Comparison of ENCODE assay signal across 20 cellular contexts in the genomic region with DNA sequence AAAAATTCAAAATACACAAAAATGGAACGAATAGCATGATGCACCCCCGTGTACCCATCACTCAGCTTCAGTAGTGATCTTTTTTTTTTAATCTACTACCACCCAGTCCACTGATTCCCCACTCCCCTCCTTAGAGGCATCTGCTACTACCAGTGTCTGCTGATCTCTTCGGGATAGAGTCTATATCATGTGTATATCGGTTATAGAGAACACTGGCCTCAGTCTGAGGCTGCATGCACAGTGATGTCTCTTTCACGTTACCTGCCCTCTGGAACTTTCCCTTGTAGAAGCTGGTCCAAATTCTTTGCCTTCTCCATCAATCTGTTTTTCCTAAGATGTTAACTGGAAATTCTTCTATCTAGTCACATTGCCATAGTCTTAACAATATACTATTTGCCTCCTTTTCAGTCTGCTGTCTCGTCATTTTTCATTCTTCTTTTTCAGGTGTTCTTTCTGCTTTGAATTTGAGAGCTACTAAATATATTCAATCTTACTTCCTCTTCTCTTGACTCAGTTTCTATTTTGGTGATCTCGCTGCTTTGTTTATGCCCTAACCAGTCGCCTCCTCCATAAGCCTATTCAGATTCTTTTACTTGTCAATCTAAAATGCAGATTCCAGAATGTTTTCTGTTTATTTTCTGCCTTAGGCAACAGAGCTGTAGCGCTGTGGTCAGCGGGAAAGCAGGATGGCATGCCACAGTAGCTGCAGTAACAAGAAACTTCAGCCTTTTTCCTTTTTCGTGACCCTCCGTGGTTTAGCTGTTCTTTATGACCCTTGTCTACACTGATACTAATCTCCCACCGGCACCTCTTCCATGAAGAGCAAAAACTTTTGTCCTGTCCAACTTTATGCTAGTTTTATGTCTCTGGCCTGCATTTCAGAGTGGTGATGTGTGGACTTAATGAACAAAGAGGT.
DNase-seq lines count a peak whose midpoint lies in the region; ATAC-seq, FAIRE-seq and TF ChIP-seq lines count a peak whose summit lies in the region.
"Had no signal": no experiment of that assay in that cellular context is flagged by ENCODE, and none has a peak within 500 bp of the region (broad histone marks: within the 10 kb centered on the region; RNA-seq: fewer than 3 reads in every experiment).

No MANE protein-coding gene starts in this region.

- TF ChIP-seq POLR2A in GM12892 (IDR thresholded peaks at IDR 0.05; ENCODE audit: low read depth, low read length) (no peak), prostate gland (IDR thresholded peaks at IDR 0.05) (no peak)

- peak overlapping the region; percentile 26 for H3K27ac ChIP-seq in neural progenitor cell
- H3K27ac ChIP-seq in prostate gland: no peak overlapping the region
- H3K27ac ChIP-seq: testis had no signal

- no peak overlapping the region for H3K27ac Mint-ChIP-seq in neural progenitor cell
- no peak overlapping the region for H3K27ac Mint-ChIP-seq in Calu3 (ENCODE audit: unreplicated experiment)
- H3K27ac Mint-ChIP-seq: activated CD4-positive, alpha-beta T cell treated with anti-CD3 and anti-CD28 coated beads for 36 hours; activated naive CD8-positive, alpha-beta T cell treated with anti-CD3 and anti-CD28 coated beads, Interleukin-2, amount 50 U/mL, for 24 hours; progenitor cell of endocrine pancreas had no signal

- no peak for DNase-seq in GM12892 (ENCODE audit: insufficient read length)
- DNase-seq in amniotic epithelial cell (ENCODE audit: low read depth): peak; percentile 24
- DNase-seq in neural progenitor cell (ENCODE audit: low spot score): no peak
- no peak for DNase-seq in Calu3
- DNase-seq in prostate gland (ENCODE audit: low spot score): no peak
- no peak for DNase-seq in NK-92 (lab: John Stamatoyannopoulos, UW; ENCODE audit: unreplicated experiment)
- DNase-seq: activated CD4-positive, alpha-beta T cell treated with anti-CD3 and anti-CD28 coated beads for 36 hours; activated naive CD8-positive, alpha-beta T cell treated with anti-CD3 and anti-CD28 coated beads, Interleukin-2, amount 50 U/mL, for 24 hours; activated T-cell treated with anti-CD3 and anti-CD28 coated beads for 4 hours; NCI-H2029 treated with DMSO at 0.1 percent for 48 hours; NCI-H526 treated with DMSO at 0.1 percent for 48 hours; Right ventricle myocardium superior; stimulated activated CD4-positive, alpha-beta T cell treated with anti-CD3 and anti-CD28 coated beads, Interleukin-15, amount 100 ng/mL, for 24 hours; T-helper 2 cell; testis had no signal

- CTCF ChIA-PET in Calu3 (lab: Charles Lee): no interaction called here

- H3K4me1 Mint-ChIP-seq in neural progenitor cell: no peaks in the 10 kb centered on the region
- no peaks in the 10 kb centered on the region for H3K4me1 Mint-ChIP-seq in Calu3 (ENCODE audit: low read depth, unreplicated experiment)
- H3K4me1 Mint-ChIP-seq: activated naive CD8-positive, alpha-beta T cell treated with anti-CD3 and anti-CD28 coated beads, Interleukin-2, amount 50 U/mL, for 24 hours had no signal

- no peaks in the 10 kb centered on the region for H3K36me3 ChIP-seq in neural progenitor cell
- no peaks in the 10 kb centered on the region for H3K36me3 ChIP-seq in prostate gland

- no peak overlapping the region for H3K4me2 ChIP-seq in neural progenitor cell

- no peak overlapping the region for H3K4me3 ChIP-seq in neural progenitor cell
- no peak overlapping the region for H3K4me3 ChIP-seq in prostate gland
- H3K4me3 ChIP-seq: testis had no signal

- intact Hi-C loops in Calu3 (cut with micrococcal nuclease; ENCODE audit: unreplicated experiment): no loop called here
- intact Hi-C loops in prostate gland (cut with DNase I): no loop called here

- H3K9me3 ChIP-seq in neural progenitor cell (ENCODE audit: low read depth): no peaks in the 10 kb centered on the region
- H3K9me3 ChIP-seq in prostate gland: no peaks in the 10 kb centered on the region
- H3K9me3 ChIP-seq: testis had no signal

- H4K20me1 ChIP-seq in neural progenitor cell (ENCODE audit: low read depth): no peaks in the 10 kb centered on the region

- no TSS peak for BruUV-seq in Calu3 (replicated peaks; lab: Mats Ljungman, UMichigan)

- H3K27me3 ChIP-seq in neural progenitor cell: no peaks in the 10 kb centered on the region
- H3K27me3 ChIP-seq in prostate gland (replicated peaks; ENCODE audit: insufficient read depth): no peaks in the 10 kb centered on the region
- H3K27me3 ChIP-seq: testis had no signal

- H3F3A ChIP-seq in neural progenitor cell (ENCODE audit: low read depth): no peaks in the 10 kb centered on the region

- no peak overlapping the region for H3K4me3 Mint-ChIP-seq in neural progenitor cell
- H3K4me3 Mint-ChIP-seq in Calu3 (ENCODE audit: low read depth, unreplicated experiment): no peak overlapping the region
- H3K4me3 Mint-ChIP-seq: activated CD4-positive, alpha-beta T cell treated with anti-CD3 and anti-CD28 coated beads for 36 hours; activated naive CD8-positive, alpha-beta T cell treated with anti-CD3 and anti-CD28 coated beads, Interleukin-2, amount 50 U/mL, for 24 hours had no signal

- no peaks in the 10 kb centered on the region for H3K79me2 ChIP-seq in neural progenitor cell (ENCODE audit: low read depth)

- H3K27me3 Mint-ChIP-seq in neural progenitor cell (ENCODE audit: insufficient read depth, low read depth) (no peaks in the 10 kb centered on the region), Calu3 (ENCODE audit: unreplicated experiment) (no peaks in the 10 kb centered on the region)
- H3K27me3 Mint-ChIP-seq: activated CD4-positive, alpha-beta T cell treated with anti-CD3 and anti-CD28 coated beads for 36 hours; activated naive CD8-positive, alpha-beta T cell treated with anti-CD3 and anti-CD28 coated beads, Interleukin-2, amount 50 U/mL, for 24 hours; progenitor cell of endocrine pancreas had no signal

- peaks cover 7% of the 10 kb centered on the region for H3K36me3 Mint-ChIP-seq in neural progenitor cell
- H3K36me3 Mint-ChIP-seq in Calu3 (ENCODE audit: insufficient read depth, unreplicated experiment): peaks cover 24% of the 10 kb centered on the region

- H3K9me3 Mint-ChIP-seq in neural progenitor cell (no peaks in the 10 kb centered on the region), Calu3 (ENCODE audit: low read depth, unreplicated experiment) (no peaks in the 10 kb centered on the region)
- H3K9me3 Mint-ChIP-seq: activated naive CD8-positive, alpha-beta T cell treated with anti-CD3 and anti-CD28 coated beads, Interleukin-2, amount 50 U/mL, for 24 hours had no signal

- TF ChIP-seq CTCF in neural progenitor cell (IDR thresholded peaks at IDR 0.05) (no peak), Calu3 (IDR thresholded peaks at IDR 0.05; ENCODE audit: unreplicated experiment) (no peak), prostate gland (IDR thresholded peaks at IDR 0.05) (no peak)

- peak; percentile 9 for FAIRE-seq in GM12892 (lab: Jason Lieb, UNC)
- FAIRE-seq: colon had no signal

- H3K4me1 ChIP-seq in neural progenitor cell (no peaks in the 10 kb centered on the region), prostate gland (replicated peaks) (no peaks in the 10 kb centered on the region)
- H3K4me1 ChIP-seq: testis had no signal

- no peak overlapping the region for H3K9ac ChIP-seq in neural progenitor cell

- WGBS in prostate gland: 87% methylated on average over 13 of the region's 13 CpGs

- ATAC-seq in HG02798 (IDR thresholded peaks at IDR 0.05; ENCODE audit: poor library complexity, unreplicated experiment) (peak; percentile 57), GM18873 (IDR thresholded peaks at IDR 0.05; ENCODE audit: low FRiP score, unreplicated experiment) (no peak)
- ATAC-seq: activated CD4-positive, alpha-beta T cell treated with anti-CD3 and anti-CD28 coated beads for 36 hours; activated naive CD8-positive, alpha-beta T cell treated with anti-CD3 and anti-CD28 coated beads, Interleukin-2, amount 50 U/mL, for 24 hours; HCT116 had no signal

- H2AFZ ChIP-seq in neural progenitor cell (replicated peaks): no peak overlapping the region
